25 cellular contexts compared by ENCODE assay signal in genomic region chr21:14617836-14618235, GRCh38.
A peak's percentile ranks its signal among the peaks of the same experiment; 100 is the strongest.
DNase-seq lines count a peak whose midpoint lies in the region; ATAC-seq and TF ChIP-seq lines count a peak whose summit lies in the region.
"Had no signal": no experiment of that assay in that cellular context is flagged by ENCODE, and none has a peak within 500 bp of the region (broad histone marks: within the 10 kb centered on the region; RNA-seq: fewer than 3 reads in every experiment).

No MANE protein-coding gene starts in this region.

- H3K27ac Mint-ChIP-seq in activated B cell treated with CpG ODN at 0.5 μM for 24 hours: peak overlapping the region; percentile 53
- H3K27ac Mint-ChIP-seq: activated CD4-positive, alpha-beta memory T cell treated with anti-CD3 and anti-CD28 coated beads for 36 hours; activated naive CD8-positive, alpha-beta T cell had no signal

- H3K9me3 ChIP-seq in cardiac muscle cell (ENCODE audit: low read depth) (no peaks in the 10 kb centered on the region), right atrium auricular region (no peaks in the 10 kb centered on the region)
- H3K9me3 ChIP-seq: Caco-2, prostate gland, upper lobe of left lung had no signal

- no peaks in the 10 kb centered on the region for H3K27me3 Mint-ChIP-seq in activated B cell treated with CpG ODN at 0.5 μM for 24 hours
- H3K27me3 Mint-ChIP-seq: activated CD4-positive, alpha-beta memory T cell treated with anti-CD3 and anti-CD28 coated beads for 36 hours; activated naive CD8-positive, alpha-beta T cell had no signal

- H3K4me1 Mint-ChIP-seq in activated B cell treated with CpG ODN at 0.5 μM for 24 hours: peaks cover 37% of the 10 kb centered on the region

- no peak for TF ChIP-seq CTCF in cardiac muscle cell (IDR thresholded peaks at IDR 0.05; ENCODE audit: low read depth, low read length)
- no peak for TF ChIP-seq CTCF in right atrium auricular region (IDR thresholded peaks at IDR 0.05)
- no peak for TF ChIP-seq CTCF in activated B cell treated with CpG ODN at 0.5 μM for 24 hours (IDR thresholded peaks at IDR 0.05)

- H3K4me3 ChIP-seq in cardiac muscle cell (no peak overlapping the region), right atrium auricular region (no peak overlapping the region)
- H3K4me3 ChIP-seq: dorsolateral prefrontal cortex, heart left ventricle, prostate gland, upper lobe of left lung had no signal

- H3K9me3 Mint-ChIP-seq in activated B cell treated with CpG ODN at 0.5 μM for 24 hours: peaks cover 13% of the 10 kb centered on the region

- H3K36me3 Mint-ChIP-seq in activated B cell treated with CpG ODN at 0.5 μM for 24 hours (ENCODE audit: low read depth): peaks cover 3% of the 10 kb centered on the region

- H3K27me3 ChIP-seq in cardiac muscle cell: no peaks in the 10 kb centered on the region
- no peaks in the 10 kb centered on the region for H3K27me3 ChIP-seq in right atrium auricular region
- H3K27me3 ChIP-seq: dorsolateral prefrontal cortex, heart left ventricle, neutrophil, upper lobe of left lung had no signal

- intact Hi-C loops in activated B cell treated with CpG ODN at 0.5 μM for 24 hours (cut with micrococcal nuclease): loop anchor here (2.0 to 5.0 kb wide), 4 partner anchors 15 to 119 kb away; no protein-coding TSS in a partner anchor

- H3K36me3 ChIP-seq in cardiac muscle cell (no peaks in the 10 kb centered on the region), right atrium auricular region (no peaks in the 10 kb centered on the region)
- H3K36me3 ChIP-seq: heart left ventricle, neutrophil, prostate gland, upper lobe of left lung had no signal

- H3K4me1 ChIP-seq in cardiac muscle cell (ENCODE audit: low read depth): peaks cover 12% of the 10 kb centered on the region
- no peaks in the 10 kb centered on the region for H3K4me1 ChIP-seq in right atrium auricular region
- H3K4me1 ChIP-seq: Caco-2, prostate gland, upper lobe of left lung had no signal

- ATAC-seq in activated B cell treated with CpG ODN at 0.5 μM for 24 hours (ENCODE audit: low read depth) (no peak), HG02852 (IDR thresholded peaks at IDR 0.05; ENCODE audit: unreplicated experiment) (no peak)
- ATAC-seq: Right ventricle myocardium inferior had no signal

- peak overlapping the region; percentile 20 for H3K27ac ChIP-seq in cardiac muscle cell
- H3K27ac ChIP-seq in right atrium auricular region: no peak overlapping the region
- H3K27ac ChIP-seq: dorsolateral prefrontal cortex, heart left ventricle, HL-60, neutrophil, prostate gland, upper lobe of left lung had no signal

- DNase-seq in cardiac muscle cell (ENCODE audit: low read depth in 1 of 2, low spot score in 1 of 2) (peak in 1 of 2 donors; percentile 19), right atrium auricular region (ENCODE audit: low spot score) (no peak), NCI-H524 (lab: John Stamatoyannopoulos, UW) (peak; percentile 52 to 74), activated B cell treated with CpG ODN at 0.5 μM for 24 hours (no peak), HuH-7 (ENCODE audit: low spot score) (no peak), HuH-7.5 (ENCODE audit: low spot score) (no peak)
- no peak for DNase-seq in activated CD8-positive, alpha-beta memory T cell treated with anti-CD3 and anti-CD28 coated beads for 24 hours
- DNase-seq: activated CD4-positive, alpha-beta memory T cell treated with anti-CD3 and anti-CD28 coated beads for 36 hours; aorta; C1 segment of cervical spinal cord; Caco-2; dorsolateral prefrontal cortex; foreskin fibroblast; heart left ventricle; mesenchymal stem cell; NCI-H1436 treated with DMSO at 0.1 percent for 48 hours; NCI-H510A; T1000 had no signal

- CTCF ChIA-PET in activated B cell treated with CpG ODN at 0.5 μM for 24 hours (lab: Charles Lee): interaction anchor here (0.5 kb wide), 1 partner anchor 34 kb away, joined by 3 read pairs; no protein-coding TSS in a partner anchor

- H3K4me3 Mint-ChIP-seq in activated B cell treated with CpG ODN at 0.5 μM for 24 hours: no peak overlapping the region
- H3K4me3 Mint-ChIP-seq: activated CD4-positive, alpha-beta memory T cell treated with anti-CD3 and anti-CD28 coated beads for 36 hours; activated naive CD8-positive, alpha-beta T cell had no signal

- POLR2A ChIA-PET in activated B cell treated with CpG ODN at 0.5 μM for 24 hours (lab: Charles Lee): no interaction called here

Comparison
In these comparisons a context has a peak if more than half of its experiments do, and no peak if none do; other contexts are left out.
1. DNase-seq: peak in NCI-H524 (2 of 2); none in right atrium auricular region (single experiment), activated B cell treated with CpG ODN at 0.5 μM for 24 hours (single experiment), HuH-7 (single experiment), activated CD8-positive, alpha-beta memory T cell treated with anti-CD3 and anti-CD28 coated beads for 24 hours (single experiment) and HuH-7.5 (single experiment).